8 cellular contexts compared by ENCODE assay signal in the genomic region with DNA sequence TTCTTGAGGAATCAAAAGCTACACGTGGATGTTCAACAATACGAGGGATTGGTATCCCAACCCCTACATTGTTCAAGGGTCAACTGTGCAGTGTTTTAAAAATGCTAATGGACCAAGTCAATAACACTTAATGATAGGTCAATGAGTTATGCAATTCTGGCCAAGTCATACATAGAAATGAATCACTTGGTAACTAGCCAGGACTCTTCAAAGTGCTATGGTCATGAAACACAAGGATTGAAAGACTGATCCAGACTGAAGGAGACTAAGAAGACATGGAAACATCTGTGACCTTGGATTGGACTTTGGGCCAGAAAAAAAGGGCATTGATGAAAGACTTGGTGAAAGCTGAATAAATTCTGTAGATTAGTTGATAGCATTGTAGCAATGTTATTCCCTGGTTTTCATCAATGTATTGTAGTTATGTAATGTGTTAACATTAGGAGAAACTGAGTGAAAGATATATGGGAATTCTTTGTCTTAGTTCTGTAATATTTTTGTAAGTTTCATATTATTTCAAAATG. TPM values are rescaled to one million over a fixed set of nuclear protein-coding genes. Genes with fewer than 3 reads are reported as not detected.
DNase-seq lines count a peak whose midpoint lies in the region; ATAC-seq, FAIRE-seq and TF ChIP-seq lines count a peak whose summit lies in the region.
"Not testable (repeated sequence)": the region's sequence is repeated elsewhere in the genome, so short reads cannot be mapped to it uniquely, and the experiment has no call there.
"Had no signal": no experiment of that assay in that cellular context is flagged by ENCODE, and none has a peak within 500 bp of the region (broad histone marks: within the 10 kb centered on the region; RNA-seq: fewer than 3 reads in every experiment).

No MANE protein-coding gene starts in this region.

- not testable (repeated sequence) for BruUV-seq in IMR-90 (replicated peaks; lab: Mats Ljungman, UMichigan); HepG2 (replicated peaks; lab: Mats Ljungman, UMichigan)

- not testable (repeated sequence) for H3K56ac ChIP-seq in IMR-90 (ENCODE audit: extremely low read depth, insufficient read depth, low read length); H1 (replicated peaks; ENCODE audit: insufficient read length, low read depth, low read length)

- TF ChIP-seq CTCF in IMR-90 (conservative IDR thresholded peaks at IDR 0.05; ENCODE audit: low read depth, low read length); RWPE2 (IDR thresholded peaks at IDR 0.05; ENCODE audit: poor library complexity, severe bottlenecking); H1 (IDR thresholded peaks at IDR 0.05; ENCODE audit: control extremely low read depth in 1 of 3, insufficient read depth in 1 of 3, low read depth in 1 of 3, low read length in 3 of 3); fibroblast of mammary gland (conservative IDR thresholded peaks at IDR 0.05; ENCODE audit: control insufficient read depth, insufficient read depth, low read depth, low read length); HepG2 (CRISPR knock-in tag; IDR thresholded peaks at IDR 0.05): not testable (repeated sequence)

- not testable (repeated sequence) for H2BK15ac ChIP-seq in IMR-90 (ENCODE audit: low read depth, low read length); H1 (ENCODE audit: low read length)

- not testable (repeated sequence) for H3K9me3 ChIP-seq in IMR-90 (ENCODE audit: control insufficient read depth, insufficient read depth, low read length); RWPE2 (ENCODE audit: severe bottlenecking); H1 (ENCODE audit: insufficient read depth in 2 of 2, low read depth in 1 of 2, low read length in 1 of 2); HepG2 (ENCODE audit: low read length)

- in situ Hi-C loops in IMR-90 (cut with MboI; ENCODE audit: low sequenced_read_pairs); HepG2 (cut with HindIII; ENCODE audit: extremely low pct_ligation_motif_present, low pct_unique_long_range_greater_than_20kb): not testable (repeated sequence)

- H2BK20ac ChIP-seq in IMR-90 (ENCODE audit: low read depth, low read length); H1 (ENCODE audit: low read length): not testable (repeated sequence)

- ATAC-seq in IMR-90 (ENCODE audit: low read depth): peak; percentile 24
- peak; percentile 77 for ATAC-seq in RWPE2 (ENCODE audit: low read depth)
- not testable (repeated sequence) for ATAC-seq in HepG2

- not testable (repeated sequence) for H2AK9ac ChIP-seq in IMR-90 (replicated peaks; ENCODE audit: low read depth, low read length, poor library complexity)

- peaks cover 14% of the 10 kb centered on the region for H3K36me3 ChIP-seq in IMR-90 (ENCODE audit: control insufficient read depth, insufficient read depth, low read length)
- peaks cover 16% of the 10 kb centered on the region for H3K36me3 ChIP-seq in RWPE2 (ENCODE audit: low read depth)
- not testable (repeated sequence) for H3K36me3 ChIP-seq in H1 (ENCODE audit: control insufficient read depth in 2 of 4, insufficient read depth in 4 of 4, low read length in 3 of 4); HepG2 (replicated peaks in 1 of 2; ENCODE audit: control insufficient read depth in 1 of 2, insufficient read depth in 2 of 2, low read length in 2 of 2)

- H4K5ac ChIP-seq in IMR-90 (ENCODE audit: low read depth, low read length); H1 (ENCODE audit: insufficient read length, low read depth, low read length): not testable (repeated sequence)

- not testable (repeated sequence) for H3K9ac ChIP-seq in IMR-90 (ENCODE audit: low read depth, low read length); H1 (replicated peaks in 1 of 4; ENCODE audit: extremely low read depth in 1 of 4, low read depth in 3 of 4, low read length in 3 of 4); HepG2 (ENCODE audit: insufficient read depth, low read depth, low read length)

- H4K20me1 ChIP-seq in IMR-90 (ENCODE audit: insufficient read depth, low read length); H1 (replicated peaks in 1 of 2; ENCODE audit: control insufficient read depth in 1 of 2, insufficient read depth in 2 of 2, low read length in 2 of 2); HepG2 (ENCODE audit: insufficient read depth, low read length): not testable (repeated sequence)

- not testable (repeated sequence) for H2BK12ac ChIP-seq in H1 (ENCODE audit: low read depth, low read length)

- not testable (repeated sequence) for H3K79me2 ChIP-seq in H1 (ENCODE audit: control insufficient read depth in 1 of 2, insufficient read depth in 2 of 2, low read length in 2 of 2); HepG2 (ENCODE audit: insufficient read depth, low read length)

- not testable (repeated sequence) for H3K27me3 ChIP-seq in IMR-90 (ENCODE audit: control insufficient read depth, insufficient read depth, low read length); RWPE2 (ENCODE audit: insufficient read depth, poor library complexity, severe bottlenecking); H1 (replicated peaks in 1 of 4; ENCODE audit: control insufficient read depth in 3 of 4, extremely low read depth in 1 of 4, insufficient read depth in 3 of 4, low read length in 3 of 4); HepG2 (ENCODE audit: control insufficient read depth in 1 of 2, insufficient read depth in 2 of 2, low read length in 2 of 2)

- H2AK5ac ChIP-seq in IMR-90 (ENCODE audit: low read depth, low read length); H1 (ENCODE audit: low read depth, low read length): not testable (repeated sequence)

- POLR2A ChIA-PET in IMR-90 (lab: Charles Lee; ENCODE audit: unreplicated experiment); H1 (lab: Charles Lee; ENCODE audit: partially characterized antibody); HepG2 (lab: Yijun Ruan, JAX): not testable (repeated sequence)

- H2AFZ ChIP-seq in IMR-90 (replicated peaks; ENCODE audit: low read length, poor library complexity); H1 (ENCODE audit: low read length); HepG2 (ENCODE audit: low read length): not testable (repeated sequence)

- DNase-seq in GM12891 (ENCODE audit: insufficient read length, low spot score); IMR-90; RWPE2 (ENCODE audit: low spot score); H1 (ENCODE audit: low read depth in 1 of 2, low spot score in 2 of 2); HepG2 (ENCODE audit: low spot score): not testable (repeated sequence)
- DNase-seq in fibroblast of mammary gland (ENCODE audit: low read depth): peak; percentile 70

- TF ChIP-seq EP300 in H1 (IDR thresholded peaks at IDR 0.05; ENCODE audit: borderline replicate concordance in 1 of 2, low read depth in 2 of 2, low read length in 2 of 2); HepG2 (IDR thresholded peaks at IDR 0.05; ENCODE audit: low read depth in 2 of 2, low read length in 2 of 2); HepG2 (CRISPR knock-in tag; IDR thresholded peaks at IDR 0.05; ENCODE audit: borderline replicate concordance): not testable (repeated sequence)

- H3K79me1 ChIP-seq in IMR-90 (ENCODE audit: low read depth in 1 of 2, low read length in 2 of 2); H1 (ENCODE audit: low read depth, low read length): not testable (repeated sequence)

- not testable (repeated sequence) for H3K4me3 ChIP-seq in IMR-90 (ENCODE audit: insufficient read depth, low read depth, low read length); RWPE2 (ENCODE audit: severe bottlenecking); H1 (ENCODE audit: extremely low read depth in 1 of 4, insufficient read depth in 2 of 4, low read depth in 3 of 4, low read length in 4 of 4); fibroblast of mammary gland (ENCODE audit: control insufficient read depth, low read depth, low read length); HepG2 (replicated peaks in 1 of 3; ENCODE audit: insufficient read depth in 1 of 3, low read depth in 2 of 3, low read length in 3 of 3)

- FAIRE-seq in GM12891 (lab: Jason Lieb, UNC) (peak; percentile 23), H1 (lab: Jason Lieb, UNC) (peak; percentile 45), HepG2 (lab: Jason Lieb, UNC) (peak; percentile 28)

- H3K14ac ChIP-seq in IMR-90 (replicated peaks; ENCODE audit: low read depth, low read length); H1 (ENCODE audit: insufficient read length): not testable (repeated sequence)

- H2BK5ac ChIP-seq in IMR-90 (ENCODE audit: low read depth, low read length, poor library complexity, severe bottlenecking); H1 (ENCODE audit: low read depth, low read length): not testable (repeated sequence)

- H3K27ac ChIP-seq in IMR-90 (ENCODE audit: insufficient read depth, low read length); RWPE2 (ENCODE audit: poor library complexity, severe bottlenecking); H1 (ENCODE audit: low read depth, low read length); HepG2 (ENCODE audit: extremely low read length, insufficient read depth, low read length): not testable (repeated sequence)

- dilution Hi-C loops in IMR-90 (cut with HindIII; ENCODE audit: low sequenced_read_pairs, unreplicated experiment): not testable (repeated sequence)

- H3K4me2 ChIP-seq in IMR-90 (ENCODE audit: low read depth, low read length); H1 (ENCODE audit: insufficient read depth in 1 of 2, low read depth in 2 of 2, low read length in 2 of 2); HepG2 (ENCODE audit: low read depth, low read length): not testable (repeated sequence)

- intact Hi-C loops in IMR-90 (cut with micrococcal nuclease); HepG2 (cut with micrococcal nuclease; ENCODE audit: unreplicated experiment): not testable (repeated sequence)

- H2BK120ac ChIP-seq in IMR-90 (ENCODE audit: low read depth, low read length); H1 (replicated peaks; ENCODE audit: low read depth, low read length): not testable (repeated sequence)

- TF ChIP-seq RAD21 in IMR-90 (IDR thresholded peaks at IDR 0.05; ENCODE audit: low read length); H1 (IDR thresholded peaks at IDR 0.05 in 1 of 2, conservative IDR thresholded peaks at IDR 0.05 in 1 of 2; ENCODE audit: low read depth in 2 of 2, low read length in 2 of 2); HepG2 (CRISPR knock-in tag; IDR thresholded peaks at IDR 0.05): not testable (repeated sequence)

- not testable (repeated sequence) for TF ChIP-seq POLR2A in GM12891 (IDR thresholded peaks at IDR 0.05; ENCODE audit: low read depth, low read length); IMR-90 (IDR thresholded peaks at IDR 0.05; ENCODE audit: low read depth, low read length); H1 (IDR thresholded peaks at IDR 0.05; ENCODE audit: control extremely low read depth in 1 of 2, low read depth in 2 of 2, low read length in 2 of 2); HepG2 (IDR thresholded peaks at IDR 0.05; ENCODE audit: insufficient read depth in 1 of 2, low read depth in 2 of 2, low read length in 2 of 2)

- not testable (repeated sequence) for H4K8ac ChIP-seq in IMR-90 (ENCODE audit: low read depth in 2 of 2, low read length in 2 of 2); H1 (ENCODE audit: extremely low read depth, insufficient read depth, low read length)

- CTCF ChIA-PET in IMR-90 (lab: Yijun Ruan, JAX); H1 (lab: Charles Lee; ENCODE audit: partially characterized antibody); HepG2 (lab: Yijun Ruan, JAX; ENCODE audit: low intra/inter-chr PET ratio, low total read pairs): not testable (repeated sequence)

- H3K4ac ChIP-seq in IMR-90 (ENCODE audit: low read depth, low read length); H1 (replicated peaks; ENCODE audit: insufficient read length, low read depth, low read length): not testable (repeated sequence)

- not testable (repeated sequence) for H3K18ac ChIP-seq in IMR-90 (ENCODE audit: low read depth, low read length); H1 (ENCODE audit: extremely low read depth, low read length)

- WGBS in IMR-90 (ENCODE audit: extremely low coverage in 2 of 2, insufficient read length in 1 of 2), 2 experiments: no CpG with 5 or more reads among the region's 2 CpGs
- 89% methylated on average over 2 of the region's 2 CpGs; no CpG with 5 or more reads in 1 of the 2 experiments for WGBS in H1 (ENCODE audit: extremely low coverage in 1 of 2, insufficient coverage in 1 of 2, insufficient read length in 1 of 2, insufficient replicate concordance in 2 of 2, low coverage in 1 of 2, low lambda C conversion rate in 2 of 2, missing lambda C conversion rate in 1 of 2), 2 experiments
- 91% methylated on average over 2 of the region's 2 CpGs for WGBS in HepG2 (ENCODE audit: low lambda C conversion rate)

- H3K4me1 ChIP-seq in IMR-90 (ENCODE audit: control insufficient read depth, insufficient read depth, low read length); RWPE2 (ENCODE audit: insufficient read depth, poor library complexity, severe bottlenecking); H1 (replicated peaks in 1 of 4; ENCODE audit: control insufficient read depth in 3 of 4, insufficient read depth in 4 of 4, low read length in 3 of 4); HepG2 (ENCODE audit: insufficient read depth, low read length): not testable (repeated sequence)

- H4K91ac ChIP-seq in IMR-90 (ENCODE audit: insufficient read depth, low read depth, low read length); H1 (replicated peaks; ENCODE audit: insufficient read length, low read length): not testable (repeated sequence)

- H3K9me1 ChIP-seq in IMR-90 (ENCODE audit: insufficient read depth, low read length): not testable (repeated sequence)

- not testable (repeated sequence) for H3K23me2 ChIP-seq in H1 (ENCODE audit: low read depth, low read length)

- H3K23ac ChIP-seq in IMR-90 (ENCODE audit: low read depth, low read length); H1 (ENCODE audit: insufficient read length): not testable (repeated sequence)

RNA-seq across cellular contexts. Expression of a gene that starts 11.5 kb away (rescaled TPM):
- not detected for polyA plus RNA-seq in GM12891 (2012; ENCODE audit: low read depth, missing spikeins)
- total RNA-seq in IMR-90 (2012; rRNA removed): under 0.01 and 0.28 TPM in 2 replicates
- polyA plus RNA-seq in IMR-90 (2012; rRNA removed): 0.23 and 0.43 TPM in 2 replicates
- 0.05 TPM in 1 of 2 replicates, not detected in the other for polyA plus RNA-seq in IMR-90 (2012; cell fraction: cytosol; rRNA removed)
- 2.8 and 3.2 TPM in 2 replicates for polyA plus RNA-seq in IMR-90 (2012; cell fraction: nucleus; rRNA removed; ENCODE audit: low replicate concordance)
- total RNA-seq in H1 (2021; fragmentation: NEBNext Ultra II Directional; extraction: Animal tissue kit (Norgen Biotek cat#: 25700)): not detected in 2 replicates
- polyA plus RNA-seq in H1 (2011; rRNA removed): 0.14 and 0.28 TPM in 2 replicates
- 0.13 TPM for polyA plus RNA-seq in H1 (2011; cell fraction: cytosol; rRNA removed)
- 0.97 TPM for polyA plus RNA-seq in H1 (2011; cell fraction: nucleus; rRNA removed)
- 0.19 to 0.42 TPM (median 0.36 TPM) in 3 of 4 replicates, not detected in the other for polyA plus RNA-seq in H1 (2012, experiment 1 of 2)
- not detected for polyA plus RNA-seq in H1 (2012, experiment 2 of 2)
- polyA plus RNA-seq in H1 (2013, experiment 1 of 2): 0.20 TPM
- 0.04 TPM for polyA plus RNA-seq in H1 (2013, experiment 2 of 2)
- 0.20 and 0.54 TPM in 2 replicates for polyA minus RNA-seq in H1 (2011; rRNA and poly(A)+ RNA removed)
- not detected for polyA minus RNA-seq in H1 (2011; cell fraction: cytosol; rRNA and poly(A)+ RNA removed)
- polyA minus RNA-seq in H1 (2011; cell fraction: nucleus; rRNA and poly(A)+ RNA removed): not detected
- total RNA-seq in HepG2 (2016; rRNA removed; fragmentation: Illumina TruSeq; extraction: Trizol): 0.15 and 0.24 TPM in 2 replicates
- total RNA-seq in HepG2 (2016; cell fraction: cytosol; rRNA removed; fragmentation: Illumina TruSeq; extraction: Trizol; ENCODE audit: low read depth): 0.53 and 0.91 TPM in 2 replicates
- total RNA-seq in HepG2 (2016; cell fraction: insoluble cytoplasmic fraction; rRNA removed; fragmentation: Illumina TruSeq; extraction: Trizol): 0.58 TPM in 1 of 2 replicates, not detected in the other
- not detected in 2 replicates for total RNA-seq in HepG2 (2016; cell fraction: membrane; rRNA removed; fragmentation: Illumina TruSeq; extraction: Trizol)
- 0.25 and 0.38 TPM in 2 replicates for total RNA-seq in HepG2 (2016; cell fraction: nucleus; rRNA removed; fragmentation: Illumina TruSeq; extraction: Trizol)
- polyA plus RNA-seq in HepG2 (2011; rRNA removed): 0.13 and 0.51 TPM in 2 replicates
- 0.13 TPM in 1 of 2 replicates, not detected in the other for polyA plus RNA-seq in HepG2 (2011; cell fraction: cytosol; rRNA removed)
- polyA plus RNA-seq in HepG2 (2011; cell fraction: nucleus; rRNA removed): 1.2 and 1.5 TPM in 2 replicates
- polyA plus RNA-seq in HepG2 (2012): 0.36 and 0.47 TPM in 2 replicates
- polyA plus RNA-seq in HepG2 (2016; cell fraction: cytosol; fragmentation: Illumina TruSeq; extraction: Trizol; ENCODE audit: low read depth): not detected in 2 replicates
- polyA plus RNA-seq in HepG2 (2016; cell fraction: insoluble cytoplasmic fraction; fragmentation: Illumina TruSeq; extraction: Trizol; ENCODE audit: low read depth): not detected in 2 replicates
- not detected in 2 replicates for polyA plus RNA-seq in HepG2 (2016; cell fraction: membrane; fragmentation: Illumina TruSeq; extraction: Trizol; ENCODE audit: low read depth)
- polyA plus RNA-seq in HepG2 (2016; cell fraction: nucleus; fragmentation: Illumina TruSeq; extraction: Trizol; ENCODE audit: insufficient read depth, low read depth): 1.0 and 1.5 TPM in 2 replicates
- polyA minus RNA-seq in HepG2 (2011; rRNA and poly(A)+ RNA removed; ENCODE audit: low replicate concordance): 0.24 and 9.1 TPM in 2 replicates
- polyA minus RNA-seq in HepG2 (2011; cell fraction: cytosol; rRNA and poly(A)+ RNA removed): not detected in 2 replicates
- polyA minus RNA-seq in HepG2 (2011; cell fraction: nucleus; rRNA and poly(A)+ RNA removed): 0.52 and 0.62 TPM in 2 replicates
- total RNA-seq: Caco-2 had no signal
- polyA plus RNA-seq: IgD-negative memory B cell had no signal

RNA-seq across cellular contexts. Expression of a gene that starts 53.1 kb away (rescaled TPM):
- 5.8 TPM for polyA plus RNA-seq in GM12891 (2012; ENCODE audit: low read depth, missing spikeins)
- 50.3 and 52.5 TPM in 2 replicates for total RNA-seq in IMR-90 (2012; rRNA removed)
- 18.9 and 22.3 TPM in 2 replicates for polyA plus RNA-seq in IMR-90 (2012; rRNA removed)
- 18.0 and 20.2 TPM in 2 replicates for polyA plus RNA-seq in IMR-90 (2012; cell fraction: cytosol; rRNA removed)
- polyA plus RNA-seq in IMR-90 (2012; cell fraction: nucleus; rRNA removed; ENCODE audit: low replicate concordance): 17.2 and 25.5 TPM in 2 replicates
- 25.1 and 29.1 TPM in 2 replicates for total RNA-seq in H1 (2021; fragmentation: NEBNext Ultra II Directional; extraction: Animal tissue kit (Norgen Biotek cat#: 25700))
- 13.8 and 15.2 TPM in 2 replicates for polyA plus RNA-seq in H1 (2011; rRNA removed)
- 19.6 TPM for polyA plus RNA-seq in H1 (2011; cell fraction: cytosol; rRNA removed)
- polyA plus RNA-seq in H1 (2011; cell fraction: nucleus; rRNA removed): 16.6 TPM
- 27.6 to 32.3 TPM (median 30.0 TPM) in 4 replicates for polyA plus RNA-seq in H1 (2012, experiment 1 of 2)
- polyA plus RNA-seq in H1 (2012, experiment 2 of 2): 22.4 TPM
- polyA plus RNA-seq in H1 (2013, experiment 1 of 2): 12.4 TPM
- 13.6 TPM for polyA plus RNA-seq in H1 (2013, experiment 2 of 2)
- polyA minus RNA-seq in H1 (2011; rRNA and poly(A)+ RNA removed): 32.4 and 37.1 TPM in 2 replicates
- 37.2 TPM for polyA minus RNA-seq in H1 (2011; cell fraction: cytosol; rRNA and poly(A)+ RNA removed)
- 37.4 TPM for polyA minus RNA-seq in H1 (2011; cell fraction: nucleus; rRNA and poly(A)+ RNA removed)
- total RNA-seq in HepG2 (2016; rRNA removed; fragmentation: Illumina TruSeq; extraction: Trizol): 18.3 and 23.4 TPM in 2 replicates
- total RNA-seq in HepG2 (2016; cell fraction: cytosol; rRNA removed; fragmentation: Illumina TruSeq; extraction: Trizol; ENCODE audit: low read depth): 15.2 and 17.2 TPM in 2 replicates
- 18.6 and 20.8 TPM in 2 replicates for total RNA-seq in HepG2 (2016; cell fraction: insoluble cytoplasmic fraction; rRNA removed; fragmentation: Illumina TruSeq; extraction: Trizol)
- total RNA-seq in HepG2 (2016; cell fraction: membrane; rRNA removed; fragmentation: Illumina TruSeq; extraction: Trizol): 22.0 and 26.3 TPM in 2 replicates
- total RNA-seq in HepG2 (2016; cell fraction: nucleus; rRNA removed; fragmentation: Illumina TruSeq; extraction: Trizol): 19.6 and 24.8 TPM in 2 replicates
- 12.3 and 14.4 TPM in 2 replicates for polyA plus RNA-seq in HepG2 (2011; rRNA removed)
- 9.1 and 13.5 TPM in 2 replicates for polyA plus RNA-seq in HepG2 (2011; cell fraction: cytosol; rRNA removed)
- 11.1 and 11.2 TPM in 2 replicates for polyA plus RNA-seq in HepG2 (2011; cell fraction: nucleus; rRNA removed)
- polyA plus RNA-seq in HepG2 (2012): 11.0 and 15.8 TPM in 2 replicates
- 5.3 and 5.7 TPM in 2 replicates for polyA plus RNA-seq in HepG2 (2016; cell fraction: cytosol; fragmentation: Illumina TruSeq; extraction: Trizol; ENCODE audit: low read depth)
- polyA plus RNA-seq in HepG2 (2016; cell fraction: insoluble cytoplasmic fraction; fragmentation: Illumina TruSeq; extraction: Trizol; ENCODE audit: low read depth): 11.1 and 11.7 TPM in 2 replicates
- 13.2 and 14.2 TPM in 2 replicates for polyA plus RNA-seq in HepG2 (2016; cell fraction: membrane; fragmentation: Illumina TruSeq; extraction: Trizol; ENCODE audit: low read depth)
- polyA plus RNA-seq in HepG2 (2016; cell fraction: nucleus; fragmentation: Illumina TruSeq; extraction: Trizol; ENCODE audit: insufficient read depth, low read depth): 21.1 and 25.5 TPM in 2 replicates
- polyA minus RNA-seq in HepG2 (2011; rRNA and poly(A)+ RNA removed; ENCODE audit: low replicate concordance): 13.0 and 94.0 TPM in 2 replicates
- polyA minus RNA-seq in HepG2 (2011; cell fraction: cytosol; rRNA and poly(A)+ RNA removed): 11.7 and 15.1 TPM in 2 replicates
- polyA minus RNA-seq in HepG2 (2011; cell fraction: nucleus; rRNA and poly(A)+ RNA removed): 21.2 and 27.8 TPM in 2 replicates
